In genomic region chr2:45010706-45011036, GRCh38 we compare ENCODE assay signal across 11 cellular contexts. TPM values are rescaled to one million over a fixed set of nuclear protein-coding genes. Genes with fewer than 3 reads are reported as not detected.
DNase-seq lines count a peak whose midpoint lies in the region; ATAC-seq and TF ChIP-seq lines count a peak whose summit lies in the region.
"Had no signal": no experiment of that assay in that cellular context is flagged by ENCODE, and none has a peak within 500 bp of the region (broad histone marks: within the 10 kb centered on the region; RNA-seq: fewer than 3 reads in every experiment).

No MANE protein-coding gene starts in this region.

- H3K79me2 ChIP-seq in trophoblast cell (ENCODE audit: control insufficient read depth, insufficient read depth, low read length, poor library complexity), result no peaks in the 10 kb centered on the region

- no peak overlapping the region for H4K12ac ChIP-seq in trophoblast cell (ENCODE audit: low read depth, low read length)

- no peak overlapping the region for H4K91ac ChIP-seq in trophoblast cell (ENCODE audit: low read depth, low read length)

- H3K4me1 Mint-ChIP-seq in Calu3 (ENCODE audit: low read depth, unreplicated experiment) (no peaks in the 10 kb centered on the region), WTC11 (peaks cover 44% of the 10 kb centered on the region)

- H2BK12ac ChIP-seq in trophoblast cell (ENCODE audit: low read length), result no peak overlapping the region

- no peak overlapping the region for H4K8ac ChIP-seq in trophoblast cell (ENCODE audit: low read depth, low read length)

- TF ChIP-seq CTCF in Calu3 (IDR thresholded peaks at IDR 0.05; ENCODE audit: unreplicated experiment) (no peak), WTC11 (IDR thresholded peaks at IDR 0.05) (no peak), foreskin fibroblast (IDR thresholded peaks at IDR 0.05; ENCODE audit: low read depth, low read length) (no peak)

- no peak overlapping the region for H2AFZ ChIP-seq in trophoblast cell (ENCODE audit: insufficient read depth, low read length, poor library complexity)

- no peak for DNase-seq in Calu3
- DNase-seq in WTC11 (ENCODE audit: low spot score), result no peak
- DNase-seq in foreskin fibroblast, result no peak
- no peak for DNase-seq in trophoblast cell
- DNase-seq in GM19240 (ENCODE audit: insufficient read length, low spot score), result no peak
- no peak for DNase-seq in NCI-H1417 treated with DMSO at 0.1 percent for 48 hours (lab: John Stamatoyannopoulos, UW)
- DNase-seq: NCI-H1092; SIG-M5; stimulated activated CD4-positive, alpha-beta T cell treated with anti-CD3 and anti-CD28 coated beads, Interleukin-12 subunit alpha, Interleukin-12 subunit beta, amount 100 ng/mL, for 4 hours had no signal

- no peak overlapping the region for H3K27ac ChIP-seq in trophoblast cell (ENCODE audit: low read depth, low read length)

- H3K4ac ChIP-seq in trophoblast cell (ENCODE audit: low read depth, low read length), result no peak overlapping the region

- H3K4me1 ChIP-seq in trophoblast cell (ENCODE audit: control insufficient read depth in 1 of 2, insufficient read depth in 2 of 2, low read length in 2 of 2), result peaks cover 29 to 30% of the 10 kb centered on the region in 2 experiments

- H3K79me1 ChIP-seq in trophoblast cell (ENCODE audit: low read length), result no peaks in the 10 kb centered on the region

- WGBS in trophoblast cell (ENCODE audit: extremely low coverage, insufficient coverage, insufficient read length), result no CpG with 5 or more reads among the region's 7 CpGs

- ATAC-seq in WTC11, result no peak
- ATAC-seq in HG03571 (IDR thresholded peaks at IDR 0.05; ENCODE audit: unreplicated experiment), result no peak
- no peak for ATAC-seq in GM19035 (IDR thresholded peaks at IDR 0.05; ENCODE audit: unreplicated experiment)

- H3K23ac ChIP-seq in trophoblast cell (ENCODE audit: low read length), result no peak overlapping the region

- POLR2A ChIA-PET in WTC11 (lab: Charles Lee), result no interaction called here

- no peak overlapping the region for H3K9ac ChIP-seq in trophoblast cell (ENCODE audit: low read length)

- no TSS peak for BruUV-seq in Calu3 (replicated peaks; lab: Mats Ljungman, UMichigan)

- H3K4me3 Mint-ChIP-seq in Calu3 (ENCODE audit: low read depth, unreplicated experiment) (peak overlapping the region; percentile 84), WTC11 (peak overlapping the region; percentile 74)

- no peak overlapping the region for H2BK120ac ChIP-seq in trophoblast cell (ENCODE audit: insufficient read depth, low read length, poor library complexity)

- H3K36me3 ChIP-seq in trophoblast cell (ENCODE audit: control insufficient read depth in 1 of 2, insufficient read depth in 2 of 2, low read length in 2 of 2), result no peaks in the 10 kb centered on the region

- H3K14ac ChIP-seq in trophoblast cell (ENCODE audit: low read length), result no peak overlapping the region

- peaks cover 88% of the 10 kb centered on the region for H3K27me3 ChIP-seq in trophoblast cell (ENCODE audit: insufficient read depth, low read length)

- H3K9me3 Mint-ChIP-seq in Calu3 (ENCODE audit: low read depth, unreplicated experiment) (no peaks in the 10 kb centered on the region), WTC11 (no peaks in the 10 kb centered on the region)

- no peak overlapping the region for H3K18ac ChIP-seq in trophoblast cell (ENCODE audit: low read length)

- CTCF ChIA-PET in Calu3 (lab: Charles Lee) (interaction anchor here (1.3 kb wide), 1 partner anchor 14 kb away, joined by 5 read pairs; no protein-coding TSS in a partner anchor), WTC11 (lab: Charles Lee) (interaction anchor here (0.5 to 7.3 kb wide), 9 partner anchors 9 to 159 kb away, joined by 3 to 113 read pairs (median 3); no protein-coding TSS in a partner anchor)

- no peak overlapping the region for H2BK5ac ChIP-seq in trophoblast cell (ENCODE audit: low read depth, low read length, poor library complexity)

- H3K4me3 ChIP-seq in foreskin fibroblast (ENCODE audit: low read depth in 1 of 2, low read length in 2 of 2), result peak overlapping the region; percentile 58 to 66
- H3K4me3 ChIP-seq in trophoblast cell (ENCODE audit: low read depth, low read length), result no peak overlapping the region

- H3K36me3 Mint-ChIP-seq in Calu3 (ENCODE audit: insufficient read depth, unreplicated experiment) (peaks cover 13% of the 10 kb centered on the region), WTC11 (0 out of 2 replicates have a peak, but pooled peaks cover 2% of the 10 kb centered on the region)

- H2AK5ac ChIP-seq in trophoblast cell (ENCODE audit: low read length), result no peak overlapping the region

- intact Hi-C loops in Calu3 (cut with micrococcal nuclease; ENCODE audit: unreplicated experiment), result no loop called here

- H3K27me3 Mint-ChIP-seq in Calu3 (ENCODE audit: unreplicated experiment), result peaks cover 73% of the 10 kb centered on the region
- peaks cover 93% of the 10 kb centered on the region for H3K27me3 Mint-ChIP-seq in WTC11 (ENCODE audit: low read depth)

- peaks cover 9% of the 10 kb centered on the region for H3K9me3 ChIP-seq in trophoblast cell (ENCODE audit: insufficient read depth, low read depth, low read length)

- H3K27ac Mint-ChIP-seq in Calu3 (ENCODE audit: unreplicated experiment), result no peak overlapping the region
- no peak overlapping the region for H3K27ac Mint-ChIP-seq in WTC11

- H3K4me2 ChIP-seq in trophoblast cell (ENCODE audit: low read length), result peak overlapping the region; percentile 88

TF ChIP-seq in WTC11, 78 proteins besides CTCF, POLR2A, EP300 and RAD21 (continues in another document):
- TF ChIP-seq ZNF425 (CRISPR knock-in tag; conservative IDR thresholded peaks at IDR 0.05) (no peak), AFF4 (CRISPR knock-in tag; IDR thresholded peaks at IDR 0.05; ENCODE audit: borderline replicate concordance) (no peak), ESRRA (CRISPR knock-in tag; IDR thresholded peaks at IDR 0.05; ENCODE audit: borderline replicate concordance) (no peak), CREM (CRISPR knock-in tag; IDR thresholded peaks at IDR 0.05) (no peak), ZNF396 (CRISPR knock-in tag; IDR thresholded peaks at IDR 0.05; ENCODE audit: borderline replicate concordance) (no peak), FOXP1 (CRISPR knock-in tag; IDR thresholded peaks at IDR 0.05; ENCODE audit: borderline replicate concordance) (no peak), NR2C2 (CRISPR knock-in tag; IDR thresholded peaks at IDR 0.05) (no peak)
- TF ChIP-seq, protein P1, sequence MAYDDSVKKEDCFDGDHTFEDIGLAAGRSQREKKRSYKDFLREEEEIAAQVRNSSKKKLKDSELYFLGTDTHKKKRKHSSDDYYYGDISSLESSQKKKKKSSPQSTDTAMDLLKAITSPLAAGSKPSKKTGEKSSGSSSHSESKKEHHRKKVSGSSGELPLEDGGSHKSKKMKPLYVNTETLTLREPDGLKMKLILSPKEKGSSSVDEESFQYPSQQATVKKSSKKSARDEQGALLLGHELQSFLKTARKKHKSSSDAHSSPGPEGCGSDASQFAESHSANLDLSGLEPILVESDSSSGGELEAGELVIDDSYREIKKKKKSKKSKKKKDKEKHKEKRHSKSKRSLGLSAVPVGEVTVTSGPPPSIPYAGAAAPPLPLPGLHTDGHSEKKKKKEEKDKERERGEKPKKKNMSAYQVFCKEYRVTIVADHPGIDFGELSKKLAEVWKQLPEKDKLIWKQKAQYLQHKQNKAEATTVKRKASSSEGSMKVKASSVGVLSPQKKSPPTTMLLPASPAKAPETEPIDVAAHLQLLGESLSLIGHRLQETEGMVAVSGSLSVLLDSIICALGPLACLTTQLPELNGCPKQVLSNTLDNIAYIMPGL (CRISPR knock-in tag; IDR thresholded peaks at IDR 0.05), result no peak

RNA-seq across cellular contexts. Expression of gene SIX2, which starts 1.4 kb away (rescaled TPM):
- total RNA-seq in Calu3 (2022), result not detected in 2 replicates
- total RNA-seq in WTC11 (2021), result 1.2 to 1.7 TPM (median 1.5 TPM) in 3 replicates
- 0.18 and 0.21 TPM in 2 replicates for polyA plus RNA-seq in trophoblast cell (2013)
